13 cellular contexts compared by ENCODE assay signal in the genomic region with DNA sequence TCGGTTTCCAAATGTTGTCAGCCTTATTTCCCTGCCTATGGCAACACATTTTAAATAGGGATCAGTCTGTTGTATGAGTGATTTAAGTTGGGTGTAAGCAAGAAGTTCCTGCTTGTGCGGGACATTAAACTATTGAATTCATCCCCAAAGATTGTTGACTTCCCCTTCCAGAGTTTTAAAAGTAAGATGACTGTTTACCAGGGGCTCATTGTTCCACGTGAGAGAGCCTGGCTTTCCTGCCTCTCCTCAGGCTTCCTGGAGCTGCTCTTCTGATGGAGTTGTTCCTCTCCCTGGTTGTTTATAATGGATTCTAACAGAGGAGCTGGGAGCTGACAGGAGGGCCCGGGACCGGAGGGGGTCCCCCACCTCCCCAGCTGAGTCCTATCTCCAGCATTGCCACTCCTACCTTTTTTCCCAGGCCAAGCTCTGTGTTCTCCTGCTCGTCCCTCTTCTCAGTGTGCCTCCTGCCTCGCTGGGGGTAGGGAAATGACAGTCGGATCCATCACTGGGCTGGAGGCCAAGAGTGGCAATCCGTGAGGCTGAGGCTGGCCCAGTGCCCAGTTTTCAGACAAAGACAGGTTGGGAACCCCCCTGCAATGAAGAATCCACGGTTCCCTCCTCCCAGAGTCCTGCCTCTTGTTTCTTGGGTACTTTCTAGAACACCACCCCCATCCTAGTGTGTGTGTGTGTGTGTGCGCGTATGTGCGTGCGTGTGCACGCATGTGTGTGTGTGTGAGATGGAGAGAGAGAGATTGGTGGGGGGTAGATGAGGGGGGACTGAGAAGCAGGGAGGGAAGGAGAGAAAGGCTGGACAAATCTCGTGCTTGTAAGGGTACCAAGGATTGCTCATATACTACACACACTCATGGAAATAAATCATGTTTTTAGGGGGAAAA.
A peak's percentile ranks its signal among the peaks of the same experiment; 100 is the strongest.
DNase-seq lines count a peak whose midpoint lies in the region; ATAC-seq, FAIRE-seq and TF ChIP-seq lines count a peak whose summit lies in the region.
"Had no signal": no experiment of that assay in that cellular context is flagged by ENCODE, and none has a peak within 500 bp of the region (broad histone marks: within the 10 kb centered on the region; RNA-seq: fewer than 3 reads in every experiment).

No MANE protein-coding gene starts in this region.

- no TSS peak for BruUV-seq in IMR-90 (replicated peaks; lab: Mats Ljungman, UMichigan)

- H4K8ac ChIP-seq in IMR-90 (ENCODE audit: low read depth in 2 of 2, low read length in 2 of 2) = no peak overlapping the region

- no peak for DNase-seq in IMR-90
- peak; percentile 94 for DNase-seq in NCI-H2227 (lab: John Stamatoyannopoulos, UW; ENCODE audit: unreplicated experiment)
- DNase-seq in cerebellum (ENCODE audit: low spot score) = peak; percentile 51
- peak in 6 of 10 donors; percentile 28 to 85 (median 32) for DNase-seq in posterior cingulate gyrus
- no peak for DNase-seq in CD8-positive, alpha-beta memory T cell
- DNase-seq in H54 (ENCODE audit: insufficient read length, low spot score) = no peak
- DNase-seq: GOT3, MM.1S, SW 1271 had no signal

- no peak overlapping the region for H3K23ac ChIP-seq in IMR-90 (ENCODE audit: low read depth, low read length)

- no peak for TF ChIP-seq POLR2A in IMR-90 (IDR thresholded peaks at IDR 0.05; ENCODE audit: low read depth, low read length)
- no peak for TF ChIP-seq POLR2A in H54 (IDR thresholded peaks at IDR 0.05; ENCODE audit: low read depth, low read length)

- no peak overlapping the region for H3K4me3 Mint-ChIP-seq in CD8-positive, alpha-beta memory T cell

- H2BK120ac ChIP-seq in IMR-90 (ENCODE audit: low read depth, low read length) = no peak overlapping the region

- WGBS in IMR-90 (ENCODE audit: extremely low coverage in 2 of 2, insufficient read length in 1 of 2), 2 experiments = 0% methylated on average over 1 of the region's 16 CpGs; no CpG with 5 or more reads in 1 of the 2 experiments

- no peak overlapping the region for H3K4me3 ChIP-seq in IMR-90 (ENCODE audit: insufficient read depth, low read depth, low read length)
- no peak overlapping the region for H3K4me3 ChIP-seq in CD8-positive, alpha-beta memory T cell (ENCODE audit: low read length)
- H3K4me3 ChIP-seq: vagina had no signal

- H4K5ac ChIP-seq in IMR-90 (ENCODE audit: low read depth, low read length) = no peak overlapping the region; the same call in 1 of the 2 replicates

- no peak overlapping the region for H2AFZ ChIP-seq in IMR-90 (replicated peaks; ENCODE audit: low read length, poor library complexity)

- in situ Hi-C loops in IMR-90 (cut with MboI; ENCODE audit: low sequenced_read_pairs) = loop anchor here (5.0 to 25.0 kb wide), 2 partner anchors 1015 to 1400 kb away; no protein-coding TSS in a partner anchor

- no peak overlapping the region for H2BK15ac ChIP-seq in IMR-90 (ENCODE audit: low read depth, low read length)

- ATAC-seq in IMR-90 (ENCODE audit: low read depth) (peak; percentile 28), GM19452 (IDR thresholded peaks at IDR 0.05; ENCODE audit: unreplicated experiment) (no peak), HG03354 (IDR thresholded peaks at IDR 0.05; ENCODE audit: poor library complexity, severe bottlenecking, unreplicated experiment) (no peak)

- H3K27me3 ChIP-seq in IMR-90 (ENCODE audit: control insufficient read depth, insufficient read depth, low read length) = peaks cover 23% of the 10 kb centered on the region
- no peaks in the 10 kb centered on the region for H3K27me3 ChIP-seq in CD8-positive, alpha-beta memory T cell (ENCODE audit: insufficient read depth, low read length, poor library complexity, severe bottlenecking)
- H3K27me3 ChIP-seq: vagina had no signal

- peaks cover 7% of the 10 kb centered on the region; the same call in 1 of the 2 replicates for H3K4me1 ChIP-seq in IMR-90 (ENCODE audit: control insufficient read depth, insufficient read depth, low read length)
- no peaks in the 10 kb centered on the region for H3K4me1 ChIP-seq in CD8-positive, alpha-beta memory T cell (ENCODE audit: insufficient read depth, low read length)

- no peak overlapping the region; the same call in 1 of the 2 replicates for H3K18ac ChIP-seq in IMR-90 (ENCODE audit: low read depth, low read length)

- dilution Hi-C loops in IMR-90 (cut with HindIII; ENCODE audit: low sequenced_read_pairs, unreplicated experiment) = loop anchor here (25.0 kb wide), 1 partner anchor 1000 kb away; no protein-coding TSS in a partner anchor

- POLR2A ChIA-PET in IMR-90 (lab: Charles Lee; ENCODE audit: unreplicated experiment) = no interaction called here
- POLR2A ChIA-PET in CD8-positive, alpha-beta memory T cell (lab: Charles Lee) = no interaction called here

- CTCF ChIA-PET in IMR-90 (lab: Yijun Ruan, JAX) = interaction anchor here (0.6 to 1.0 kb wide), 2 partner anchors 28 to 1157 kb away, joined by 3 to 4 read pairs; no protein-coding TSS in a partner anchor
- CTCF ChIA-PET in CD8-positive, alpha-beta memory T cell (lab: Charles Lee) = no interaction called here

- no peak overlapping the region for H3K9ac ChIP-seq in IMR-90 (ENCODE audit: low read depth, low read length)

- no peaks in the 10 kb centered on the region for H3K9me1 ChIP-seq in IMR-90 (ENCODE audit: insufficient read depth, low read length)

- H3K9me3 ChIP-seq in IMR-90 (ENCODE audit: control insufficient read depth, insufficient read depth, low read length) = no peaks in the 10 kb centered on the region
- H3K9me3 ChIP-seq in CD8-positive, alpha-beta memory T cell (ENCODE audit: low read length) = no peaks in the 10 kb centered on the region
- H3K9me3 ChIP-seq: vagina had no signal

- H2AK9ac ChIP-seq in IMR-90 (replicated peaks; ENCODE audit: low read depth, low read length, poor library complexity) = no peak overlapping the region

- no peak overlapping the region for H4K91ac ChIP-seq in IMR-90 (ENCODE audit: insufficient read depth, low read depth, low read length)

- intact Hi-C loops in IMR-90 (cut with micrococcal nuclease) = loop anchor here (10.0 kb wide), 1 partner anchor 343 kb away; no protein-coding TSS in a partner anchor
- intact Hi-C loops in posterior cingulate gyrus (cut with DNase I) = no loop called here

- H3K4me2 ChIP-seq in IMR-90 (ENCODE audit: low read depth, low read length) = no peak overlapping the region; the same call in 1 of the 2 replicates

- H3K27ac ChIP-seq in IMR-90 (ENCODE audit: insufficient read depth, low read length) = no peak overlapping the region
- H3K27ac ChIP-seq in CD8-positive, alpha-beta memory T cell (ENCODE audit: low read depth, low read length) = no peak overlapping the region
- H3K27ac ChIP-seq: vagina had no signal

- H3K14ac ChIP-seq in IMR-90 (replicated peaks; ENCODE audit: low read depth, low read length) = no peak overlapping the region

- H3K36me3 ChIP-seq in IMR-90 (ENCODE audit: control insufficient read depth, insufficient read depth, low read length) = no peaks in the 10 kb centered on the region
- H3K36me3 ChIP-seq in CD8-positive, alpha-beta memory T cell (ENCODE audit: insufficient read depth, low read length) = no peaks in the 10 kb centered on the region
- H3K36me3 ChIP-seq: vagina had no signal

- no peak for TF ChIP-seq CTCF in IMR-90 (conservative IDR thresholded peaks at IDR 0.05; ENCODE audit: low read depth, low read length)

- H3K4me1 Mint-ChIP-seq in CD8-positive, alpha-beta memory T cell = no peaks in the 10 kb centered on the region

- no peak overlapping the region for H3K4ac ChIP-seq in IMR-90 (ENCODE audit: low read depth, low read length)

- H3K56ac ChIP-seq in IMR-90 (ENCODE audit: extremely low read depth, insufficient read depth, low read length) = no peak overlapping the region

- no peaks in the 10 kb centered on the region for H4K20me1 ChIP-seq in IMR-90 (ENCODE audit: insufficient read depth, low read length)

- no peak overlapping the region for H2AK5ac ChIP-seq in IMR-90 (ENCODE audit: low read depth, low read length)

- H3K9me3 Mint-ChIP-seq in CD8-positive, alpha-beta memory T cell = peaks cover 0 to 3% (median 0%) of the 10 kb centered on the region in 5 donors

- no peaks in the 10 kb centered on the region for H3K36me3 Mint-ChIP-seq in CD8-positive, alpha-beta memory T cell

- H3K79me1 ChIP-seq in IMR-90 (ENCODE audit: low read depth in 1 of 2, low read length in 2 of 2) = no peaks in the 10 kb centered on the region

- no peak for TF ChIP-seq RAD21 in IMR-90 (IDR thresholded peaks at IDR 0.05; ENCODE audit: low read length)

- no peak overlapping the region for H2BK20ac ChIP-seq in IMR-90 (ENCODE audit: low read depth, low read length)

- no peaks in the 10 kb centered on the region for H3K27me3 Mint-ChIP-seq in CD8-positive, alpha-beta memory T cell

- no peak for FAIRE-seq in H54 (lab: Jason Lieb, UNC)
- FAIRE-seq: keratinocyte had no signal

- no peak overlapping the region for H3K27ac Mint-ChIP-seq in CD8-positive, alpha-beta memory T cell

- H2BK5ac ChIP-seq in IMR-90 (ENCODE audit: low read depth, low read length, poor library complexity, severe bottlenecking) = no peak overlapping the region

TF ChIP-seq in IMR-90, 13 proteins besides CTCF, POLR2A, EP300 and RAD21 (continues in another document):
- TF ChIP-seq RCOR1 (IDR thresholded peaks at IDR 0.05; ENCODE audit: insufficient replicate concordance, low read length) (no peak), NFE2L2 (IDR thresholded peaks at IDR 0.05; ENCODE audit: low read depth, low read length) (no peak), MAFK (IDR thresholded peaks at IDR 0.05; ENCODE audit: low read depth, low read length) (no peak), CEBPB (IDR thresholded peaks at IDR 0.05; ENCODE audit: low read depth, low read length) (no peak), FOS (IDR thresholded peaks at IDR 0.05; ENCODE audit: low read depth, low read length) (no peak), MAZ (IDR thresholded peaks at IDR 0.05; ENCODE audit: borderline replicate concordance, low read depth, low read length) (no peak), SMC3 (IDR thresholded peaks at IDR 0.05; ENCODE audit: low read depth, low read length) (no peak)
- TF ChIP-seq, protein P1, sequence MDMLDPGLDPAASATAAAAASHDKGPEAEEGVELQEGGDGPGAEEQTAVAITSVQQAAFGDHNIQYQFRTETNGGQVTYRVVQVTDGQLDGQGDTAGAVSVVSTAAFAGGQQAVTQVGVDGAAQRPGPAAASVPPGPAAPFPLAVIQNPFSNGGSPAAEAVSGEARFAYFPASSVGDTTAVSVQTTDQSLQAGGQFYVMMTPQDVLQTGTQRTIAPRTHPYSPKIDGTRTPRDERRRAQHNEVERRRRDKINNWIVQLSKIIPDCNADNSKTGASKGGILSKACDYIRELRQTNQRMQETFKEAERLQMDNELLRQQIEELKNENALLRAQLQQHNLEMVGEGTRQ (IDR thresholded peaks at IDR 0.05; ENCODE audit: low read depth, low read length) = no peak

Comparison
In these comparisons a context has a peak if more than half of its experiments do, and no peak if none do; other contexts are left out.
1. DNase-seq: peak in NCI-H2227 (single experiment), cerebellum (single experiment) and posterior cingulate gyrus (6 of 10); none in IMR-90 (single experiment), CD8-positive, alpha-beta memory T cell (0 of 5) and H54 (single experiment).